ENCODE assay signal across 1 cellular context in genomic region chr6:136782021-136782770, GRCh38.
TF ChIP-seq lines count a peak whose summit lies in the region.

No MANE protein-coding gene starts in this region.

TF ChIP-seq in SK-N-SH treated with all-trans-retinoic acid at 6 μM for 48 hours, 23 proteins besides CTCF, POLR2A, EP300 and RAD21 (continued from another document):
- TF ChIP-seq POU6F1 (CRISPR knock-in tag; IDR thresholded peaks at IDR 0.05; ENCODE audit: borderline replicate concordance, low read depth): no peak
- TF ChIP-seq ARNTL (CRISPR knock-in tag; IDR thresholded peaks at IDR 0.05; ENCODE audit: borderline replicate concordance, low read depth): no peak
- TF ChIP-seq PATZ1 (CRISPR knock-in tag; IDR thresholded peaks at IDR 0.05; ENCODE audit: borderline replicate concordance): no peak
